ENCODE assay signal across 10 cellular contexts in genomic region chr1:65948609-65949229, GRCh38.
DNase-seq lines count a peak whose midpoint lies in the region; ATAC-seq, FAIRE-seq and TF ChIP-seq lines count a peak whose summit lies in the region.
"Had no signal": no experiment of that assay in that cellular context is flagged by ENCODE, and none has a peak within 500 bp of the region (broad histone marks: within the 10 kb centered on the region; RNA-seq: fewer than 3 reads in every experiment).

No MANE protein-coding gene starts in this region.

- no peak overlapping the region for H4K5ac ChIP-seq in mesendoderm (ENCODE audit: low read length)

- no peak overlapping the region for H4K8ac ChIP-seq in mesendoderm (ENCODE audit: low read depth, low read length)

- no peaks in the 10 kb centered on the region for H3K36me3 ChIP-seq in mesendoderm (ENCODE audit: control insufficient read depth, insufficient read depth, low read length)

- H3K56ac ChIP-seq in mesendoderm (ENCODE audit: low read length) = no peak overlapping the region

- WGBS in mesendoderm (ENCODE audit: extremely low coverage, insufficient coverage, low lambda C conversion rate) = no CpG with 5 or more reads among the region's 7 CpGs

- no peak overlapping the region for H3K9ac ChIP-seq in mesendoderm (ENCODE audit: low read length)

- TF ChIP-seq CTCF in D721Med (IDR thresholded peaks at IDR 0.05; ENCODE audit: insufficient read depth, missing control alignments) = peak; percentile 37
- peak; percentile 14 for TF ChIP-seq CTCF in astrocyte of the cerebellum (IDR thresholded peaks at IDR 0.05; ENCODE audit: low read depth, low read length, missing control alignments)

- ATAC-seq in GM18519 (IDR thresholded peaks at IDR 0.05; ENCODE audit: low FRiP score, unreplicated experiment) = no peak
- ATAC-seq in HG02870 (IDR thresholded peaks at IDR 0.05; ENCODE audit: unreplicated experiment) = no peak
- no peak for ATAC-seq in HG02571 (IDR thresholded peaks at IDR 0.05; ENCODE audit: unreplicated experiment)
- ATAC-seq: T-cell had no signal

- H3K27ac ChIP-seq in mesendoderm (ENCODE audit: low read depth, low read length) = no peak overlapping the region

- H3K4me1 ChIP-seq in mesendoderm (ENCODE audit: control insufficient read depth, low read depth, low read length) = no peaks in the 10 kb centered on the region

- no peak overlapping the region for H3K4me2 ChIP-seq in mesendoderm (ENCODE audit: low read length)

- H3K79me2 ChIP-seq in mesendoderm (ENCODE audit: control insufficient read depth, insufficient read depth, low read length) = no peaks in the 10 kb centered on the region

- no peak overlapping the region for H3K18ac ChIP-seq in mesendoderm (ENCODE audit: low read length)

- no peak overlapping the region for H3K4ac ChIP-seq in mesendoderm (ENCODE audit: low read depth, low read length)

- in situ Hi-C loops in astrocyte of the cerebellum (cut with HindIII; ENCODE audit: low sequenced_read_pairs) = no loop called here

- H3K4me3 ChIP-seq in astrocyte of the cerebellum (ENCODE audit: low read depth, low read length) (no peak overlapping the region), mesendoderm (ENCODE audit: low read length) (no peak overlapping the region)

- no peak overlapping the region for H2AK5ac ChIP-seq in mesendoderm (ENCODE audit: low read length)

- H3K79me1 ChIP-seq in mesendoderm (ENCODE audit: low read length) = no peaks in the 10 kb centered on the region

- no peak for FAIRE-seq in D721Med (lab: Jason Lieb, UNC)

- no peak overlapping the region for H2BK15ac ChIP-seq in mesendoderm (replicated peaks; ENCODE audit: low read depth)

- H3K27me3 ChIP-seq in mesendoderm (ENCODE audit: insufficient read depth, low read length, poor library complexity) = no peaks in the 10 kb centered on the region

- no peak for DNase-seq in D721Med (ENCODE audit: insufficient read length, low spot score)
- peak; percentile 8 to 9 for DNase-seq in Kasumi-1 (lab: John Stamatoyannopoulos, UW)
- no peak for DNase-seq in astrocyte of the cerebellum (ENCODE audit: low read depth)
- peak; percentile 60 for DNase-seq in mesendoderm
- DNase-seq in stimulated activated CD4-positive, alpha-beta T cell treated with anti-CD3 and anti-CD28 coated beads, Interleukin-2, amount 100 ng/mL, for 24 hours = no peak
- DNase-seq: stimulated activated CD8-positive, alpha-beta memory T cell treated with anti-CD3 and anti-CD28 coated beads, Interleukin-4, amount 100 ng/mL, for 48 hours; T-cell had no signal

- no peak overlapping the region for H3K23ac ChIP-seq in mesendoderm (ENCODE audit: low read length)

- no peak overlapping the region for H2BK120ac ChIP-seq in mesendoderm (ENCODE audit: low read depth, low read length)

- H2BK5ac ChIP-seq in mesendoderm (ENCODE audit: low read length) = no peak overlapping the region

Comparison
In these comparisons a context has a peak if more than half of its experiments do, and no peak if none do; other contexts are left out.
1. DNase-seq: peak in Kasumi-1 (2 of 2) and mesendoderm (single experiment); none in D721Med (single experiment), astrocyte of the cerebellum (single experiment) and stimulated activated CD4-positive, alpha-beta T cell treated with anti-CD3 and anti-CD28 coated beads, Interleukin-2, amount 100 ng/mL, for 24 hours (0 of 2).